24 cellular contexts compared by ENCODE assay signal in the genomic region with DNA sequence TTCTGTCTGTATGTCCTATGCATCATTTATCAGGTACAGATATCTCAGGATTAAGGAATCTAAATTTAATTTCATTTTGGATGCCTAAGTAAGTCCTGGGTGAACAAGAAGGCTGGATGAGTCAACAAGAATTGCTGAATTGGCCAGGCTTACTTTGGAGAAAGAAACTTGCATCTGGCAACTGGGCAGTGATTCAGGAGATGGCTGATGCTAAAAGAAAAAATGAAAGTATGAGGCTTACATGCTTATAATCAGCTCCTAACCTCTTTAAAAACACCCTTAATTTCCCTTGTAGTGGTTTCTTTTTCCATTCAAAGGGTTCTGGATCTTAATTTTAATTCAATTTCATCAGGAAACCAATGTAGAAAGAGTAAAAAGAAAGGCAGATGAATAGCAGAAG.
DNase-seq lines count a peak whose midpoint lies in the region; ATAC-seq and TF ChIP-seq lines count a peak whose summit lies in the region.
"Had no signal": no experiment of that assay in that cellular context is flagged by ENCODE, and none has a peak within 500 bp of the region (broad histone marks: within the 10 kb centered on the region; RNA-seq: fewer than 3 reads in every experiment).

No MANE protein-coding gene starts in this region.

- H3K27me3 Mint-ChIP-seq in activated T-cell treated with anti-CD3 and anti-CD28 coated beads, Interleukin-2, amount 50 U/mL, for 72 hours (ENCODE audit: low read depth) = no peaks in the 10 kb centered on the region
- no peaks in the 10 kb centered on the region for H3K27me3 Mint-ChIP-seq in Caco-2 (ENCODE audit: insufficient read depth, unreplicated experiment)
- H3K27me3 Mint-ChIP-seq: activated naive CD4-positive, alpha-beta T cell treated with anti-CD3 and anti-CD28 coated beads, Interleukin-2, amount 10 ng/mL, durations not matched to agents 7 days and 5 days; CD4-positive, alpha-beta T cell; IgD-negative memory B cell had no signal

- H3K36me3 Mint-ChIP-seq in activated T-cell treated with anti-CD3 and anti-CD28 coated beads, Interleukin-2, amount 50 U/mL, for 72 hours (ENCODE audit: insufficient read depth in 2 of 2) = peaks cover 0 to 3% of the 10 kb centered on the region in 2 donors
- H3K36me3 Mint-ChIP-seq in Caco-2 (ENCODE audit: insufficient read depth, unreplicated experiment) = no peaks in the 10 kb centered on the region
- H3K36me3 Mint-ChIP-seq: activated naive CD4-positive, alpha-beta T cell treated with anti-CD3 and anti-CD28 coated beads, Interleukin-2, amount 10 ng/mL, durations not matched to agents 7 days and 5 days; IgD-negative memory B cell had no signal

- peaks cover 7% of the 10 kb centered on the region for H3K4me1 Mint-ChIP-seq in activated T-cell treated with anti-CD3 and anti-CD28 coated beads, Interleukin-2, amount 50 U/mL, for 72 hours (ENCODE audit: low read depth)
- no peaks in the 10 kb centered on the region for H3K4me1 Mint-ChIP-seq in Caco-2 (ENCODE audit: low read depth, unreplicated experiment)
- H3K4me1 Mint-ChIP-seq: nephron had no signal

- no peak for ATAC-seq in activated T-cell treated with anti-CD3 and anti-CD28 coated beads, Interleukin-2, amount 50 U/mL, for 72 hours (replicated peaks in 1 of 2)
- ATAC-seq in GM19452 (IDR thresholded peaks at IDR 0.05; ENCODE audit: unreplicated experiment) = no peak
- no peak for ATAC-seq in GM21526 (IDR thresholded peaks at IDR 0.05; ENCODE audit: low FRiP score, unreplicated experiment)

- H3K27ac Mint-ChIP-seq in activated T-cell treated with anti-CD3 and anti-CD28 coated beads, Interleukin-2, amount 50 U/mL, for 72 hours = peak overlapping the region; percentile 14
- H3K27ac Mint-ChIP-seq in Caco-2 (ENCODE audit: unreplicated experiment) = no peak overlapping the region
- H3K27ac Mint-ChIP-seq: activated naive CD4-positive, alpha-beta T cell treated with anti-CD3 and anti-CD28 coated beads, Interleukin-2, amount 10 ng/mL, durations not matched to agents 7 days and 5 days; CD4-positive, alpha-beta T cell; IgD-negative memory B cell; nephron had no signal

- no peaks in the 10 kb centered on the region for H3K4me1 ChIP-seq in Caco-2
- H3K4me1 ChIP-seq: esophagus squamous epithelium had no signal

- DNase-seq in activated T-cell treated with anti-CD3 and anti-CD28 coated beads, Interleukin-2, amount 50 U/mL, for 72 hours = no peak
- DNase-seq in activated T-cell treated with anti-CD3 and anti-CD28 coated beads for 4 hours = no peak
- DNase-seq in SK-N-DZ (ENCODE audit: low spot score) = peak; percentile 77
- peak; percentile 78 for DNase-seq in fibroblast of mammary gland (ENCODE audit: low read depth)
- peak; percentile 61 for DNase-seq in superior temporal gyrus (ENCODE audit: extremely low spot score)
- DNase-seq in Caco-2 = no peak
- DNase-seq: activated CD4-positive, alpha-beta T cell treated with anti-CD3 and anti-CD28 coated beads for 48 hours; activated naive CD4-positive, alpha-beta T cell treated with anti-CD3 and anti-CD28 coated beads, Interleukin-2, amount 10 ng/mL, durations not matched to agents 7 days and 5 days; brain microvascular endothelial cell; CD4-positive, alpha-beta T cell; DMS79; esophagus squamous epithelium; mesendoderm; NCI-H1092; NCI-H2107; PC-9; stimulated activated naive CD4-positive, alpha-beta T cell treated with Interleukin-2 at 50 U/mL for 16 hours; trophoblast cell had no signal

- H3K4me3 Mint-ChIP-seq in activated T-cell treated with anti-CD3 and anti-CD28 coated beads, Interleukin-2, amount 50 U/mL, for 72 hours = peak overlapping the region in 1 of 2 donors; percentile 18
- H3K4me3 Mint-ChIP-seq in Caco-2 (ENCODE audit: unreplicated experiment) = no peak overlapping the region
- H3K4me3 Mint-ChIP-seq: activated naive CD4-positive, alpha-beta T cell treated with anti-CD3 and anti-CD28 coated beads, Interleukin-2, amount 10 ng/mL, durations not matched to agents 7 days and 5 days; CD4-positive, alpha-beta T cell; IgD-negative memory B cell; nephron had no signal

- H3K4me3 ChIP-seq in fibroblast of mammary gland (ENCODE audit: control insufficient read depth, low read depth, low read length) (no peak overlapping the region), Caco-2 (ENCODE audit: low read depth, low read length) (no peak overlapping the region)
- H3K4me3 ChIP-seq: esophagus squamous epithelium, hepatocyte, PC-9, SK-N-MC had no signal

- TF ChIP-seq CTCF in fibroblast of mammary gland (conservative IDR thresholded peaks at IDR 0.05; ENCODE audit: control insufficient read depth, insufficient read depth, low read depth, low read length) = no peak
- no peak for TF ChIP-seq CTCF in Caco-2 (IDR thresholded peaks at IDR 0.05; ENCODE audit: insufficient read depth in 1 of 2, low read depth in 1 of 2, low read length in 1 of 2, severe bottlenecking in 1 of 2, unreplicated experiment in 1 of 2)

- no TSS peak for BruUV-seq in Caco-2 (replicated peaks; lab: Mats Ljungman, UMichigan)

- no peaks in the 10 kb centered on the region for H3K36me3 ChIP-seq in Caco-2 (ENCODE audit: control insufficient read depth, insufficient read depth, low read length)
- H3K36me3 ChIP-seq: brain microvascular endothelial cell, esophagus squamous epithelium had no signal

- intact Hi-C loops in Caco-2 (cut with micrococcal nuclease; ENCODE audit: unreplicated experiment) = no loop called here

- CTCF ChIA-PET in Caco-2 (lab: Charles Lee) = no interaction called here

- H3K9me3 ChIP-seq in Caco-2 = no peaks in the 10 kb centered on the region

- POLR2A ChIA-PET in Caco-2 (lab: Charles Lee) = no interaction called here

- H3K9me3 Mint-ChIP-seq in activated T-cell treated with anti-CD3 and anti-CD28 coated beads, Interleukin-2, amount 50 U/mL, for 72 hours = peaks cover 1 to 2% of the 10 kb centered on the region in 2 donors
- peaks cover 4% of the 10 kb centered on the region for H3K9me3 Mint-ChIP-seq in Caco-2 (ENCODE audit: unreplicated experiment)
- H3K9me3 Mint-ChIP-seq: activated naive CD4-positive, alpha-beta T cell treated with anti-CD3 and anti-CD28 coated beads, Interleukin-2, amount 10 ng/mL, durations not matched to agents 7 days and 5 days; CD4-positive, alpha-beta T cell had no signal

- no peaks in the 10 kb centered on the region for H3K27me3 ChIP-seq in Caco-2 (replicated peaks; ENCODE audit: control insufficient read depth, insufficient read depth, low read length)
- H3K27me3 ChIP-seq: brain microvascular endothelial cell, esophagus squamous epithelium, hepatocyte had no signal

Comparison
In these comparisons a context has a peak if more than half of its experiments do, and no peak if none do; other contexts are left out.
1. DNase-seq: peak in SK-N-DZ (single experiment), fibroblast of mammary gland (single experiment) and superior temporal gyrus (single experiment); none in activated T-cell treated with anti-CD3 and anti-CD28 coated beads, Interleukin-2, amount 50 U/mL, for 72 hours (0 of 2), activated T-cell treated with anti-CD3 and anti-CD28 coated beads for 4 hours (single experiment) and Caco-2 (0 of 2).